9 cellular contexts compared by ENCODE assay signal in the genomic region with DNA sequence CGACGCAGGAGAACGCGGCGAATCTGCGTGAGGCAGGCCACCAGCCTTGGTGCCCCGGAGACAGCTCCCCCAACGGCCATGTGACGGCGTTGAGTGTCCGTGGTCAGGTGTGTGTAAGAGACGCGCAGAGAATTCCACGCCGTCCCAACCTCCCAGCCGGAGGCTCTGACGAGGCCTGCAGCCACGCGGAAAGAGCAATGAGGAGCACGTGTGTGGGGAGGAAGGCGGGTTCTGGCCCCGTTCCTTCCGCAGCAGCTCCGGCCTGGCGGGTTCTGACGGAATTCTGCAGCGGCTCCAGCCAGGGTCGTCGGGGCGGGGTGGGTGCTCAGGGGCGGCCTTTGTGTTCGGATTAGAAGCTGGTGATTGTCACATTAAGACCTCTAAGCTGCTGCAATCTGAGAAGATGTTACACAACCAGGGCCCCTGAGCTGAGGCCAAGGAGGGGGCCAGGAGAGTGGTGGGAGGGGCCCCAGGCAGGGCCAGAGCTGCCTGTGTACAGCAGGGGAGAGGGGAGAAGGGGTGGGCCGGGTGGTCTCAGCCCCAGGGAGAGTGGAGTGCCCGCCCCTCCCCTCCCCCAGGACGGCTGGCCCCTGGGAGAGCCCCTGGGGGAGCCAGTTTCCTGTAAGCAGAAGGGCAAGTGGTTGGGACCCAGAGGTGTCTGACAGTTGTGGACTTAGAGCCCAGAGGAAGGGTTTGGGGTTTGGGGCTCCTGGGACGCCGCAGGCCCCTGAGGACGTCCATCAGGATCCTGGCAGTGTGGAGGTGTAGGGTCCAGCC. TPM values are rescaled to one million over a fixed set of nuclear protein-coding genes. Genes with fewer than 3 reads are reported as not detected.
DNase-seq lines count a peak whose midpoint lies in the region; ATAC-seq, FAIRE-seq and TF ChIP-seq lines count a peak whose summit lies in the region.
"Had no signal": no experiment of that assay in that cellular context is flagged by ENCODE, and none has a peak within 500 bp of the region (broad histone marks: within the 10 kb centered on the region; RNA-seq: fewer than 3 reads in every experiment).

No MANE protein-coding gene starts in this region.

- H3K27me3 ChIP-seq in NT2/D1 (ENCODE audit: insufficient read depth, insufficient read length): no peaks in the 10 kb centered on the region
- H3K27me3 ChIP-seq in pancreas: no peaks in the 10 kb centered on the region
- no peaks in the 10 kb centered on the region for H3K27me3 ChIP-seq in effector memory CD4-positive, alpha-beta T cell (replicated peaks; ENCODE audit: control insufficient read depth, insufficient read depth, low read length, poor library complexity, severe bottlenecking)

- TF ChIP-seq CTCF in fibroblast of mammary gland (conservative IDR thresholded peaks at IDR 0.05; ENCODE audit: control insufficient read depth, insufficient read depth, low read depth, low read length): no peak
- no peak for TF ChIP-seq CTCF in pancreas (IDR thresholded peaks at IDR 0.05)

- H3K27ac ChIP-seq in pancreas: no peak overlapping the region
- H3K27ac ChIP-seq in effector memory CD4-positive, alpha-beta T cell (ENCODE audit: insufficient read depth, low read length, poor library complexity, severe bottlenecking): no peak overlapping the region

- no peaks in the 10 kb centered on the region for H3K36me3 ChIP-seq in NT2/D1 (ENCODE audit: insufficient read depth, insufficient read length, low read length)
- no peaks in the 10 kb centered on the region for H3K36me3 ChIP-seq in pancreas
- no peaks in the 10 kb centered on the region for H3K36me3 ChIP-seq in effector memory CD4-positive, alpha-beta T cell (ENCODE audit: control insufficient read depth, insufficient read depth, low read length)

- H3K4me1 ChIP-seq in NT2/D1 (ENCODE audit: insufficient read depth, insufficient read length) (peaks cover 36% of the 10 kb centered on the region), pancreas (no peaks in the 10 kb centered on the region)
- H3K4me1 ChIP-seq in effector memory CD4-positive, alpha-beta T cell (ENCODE audit: control insufficient read depth, insufficient read depth, low read length, poor library complexity, severe bottlenecking): peaks cover 6% of the 10 kb centered on the region

- peak; percentile 9 for DNase-seq in GM04504 (ENCODE audit: low read depth)
- DNase-seq in NT2/D1 (ENCODE audit: low read depth, low spot score): no peak
- DNase-seq in fibroblast of mammary gland (ENCODE audit: low read depth): peak; percentile 7
- DNase-seq in pancreas: peak in 1 of 6 donors; percentile 12
- DNase-seq in effector memory CD4-positive, alpha-beta T cell: no peak
- DNase-seq in AML-193 (lab: John Stamatoyannopoulos, UW): no peak
- DNase-seq in activated CD4-positive, alpha-beta T cell treated with anti-CD3 and anti-CD28 coated beads for 48 hours: no peak

- intact Hi-C loops in pancreas (cut with DNase I): no loop called here

- ATAC-seq in pancreas (peak in 3 of 4 donors; percentile 33 to 45 (median 35)), HG03097 (IDR thresholded peaks at IDR 0.05; ENCODE audit: low FRiP score, unreplicated experiment) (no peak)

- WGBS in pancreas, 2 donors: 51 to 55% methylated on average over 37 to 38 of the region's 38 CpGs

- no peak for FAIRE-seq in pancreas (lab: Jason Lieb, UNC)

- peak overlapping the region; percentile 70 for H3K9ac ChIP-seq in NT2/D1 (ENCODE audit: insufficient read length, low read depth)

- H3K9me3 ChIP-seq in NT2/D1 (ENCODE audit: insufficient read depth, low read length): no peaks in the 10 kb centered on the region
- no peaks in the 10 kb centered on the region for H3K9me3 ChIP-seq in pancreas
- no peaks in the 10 kb centered on the region for H3K9me3 ChIP-seq in effector memory CD4-positive, alpha-beta T cell (ENCODE audit: control insufficient read depth, low read length)

- H3K4me3 ChIP-seq in NT2/D1 (ENCODE audit: insufficient read length, low read depth) (peak overlapping the region; percentile 8), fibroblast of mammary gland (ENCODE audit: control insufficient read depth, low read depth, low read length) (no peak overlapping the region), pancreas (no peak overlapping the region)
- H3K4me3 ChIP-seq in effector memory CD4-positive, alpha-beta T cell (ENCODE audit: insufficient read depth, low read depth, low read length, poor library complexity, severe bottlenecking): no peak overlapping the region

RNA-seq across cellular contexts. Expression of a gene that starts 5.1 kb away (rescaled TPM):
- total RNA-seq in pancreas: not detected
- not detected for polyA plus RNA-seq in pancreas
- total RNA-seq: T-helper 1 cell treated with Interleukin-12 subunit alpha and Interleukin-12 subunit beta and Interleukin-4 antibody, amounts not matched to agents 30 ng/mL and 1 ng/mL, for 36 hours had no signal

RNA-seq across cellular contexts. Expression of a gene that starts 37.0 kb away (rescaled TPM):
- total RNA-seq in pancreas: 10 to 100 TPM; 14.9 to 30.5 (median 20.6) TPM
- 100 to 1,000 TPM in 1 of 2 donors, 10 to 100 TPM in 1; 93.1 to 116 TPM for polyA plus RNA-seq in pancreas

RNA-seq across cellular contexts. Expression of a gene that starts 37.5 kb away (rescaled TPM):
- total RNA-seq in pancreas: not detected
- polyA plus RNA-seq in pancreas: under 1 TPM; 0.31 to 0.42 TPM

Comparison
In these comparisons a context has a peak if more than half of its experiments do, and no peak if none do; other contexts are left out.
1. DNase-seq: peak in GM04504 (single experiment) and fibroblast of mammary gland (single experiment); none in NT2/D1 (single experiment), effector memory CD4-positive, alpha-beta T cell (0 of 3), AML-193 (0 of 2) and activated CD4-positive, alpha-beta T cell treated with anti-CD3 and anti-CD28 coated beads for 48 hours (single experiment).